7 cellular contexts compared by ENCODE assay signal in genomic region chr4:37889849-37890500, GRCh38. TPM values are rescaled to one million over a fixed set of nuclear protein-coding genes. Genes with fewer than 3 reads are reported as not detected.
DNase-seq lines count a peak whose midpoint lies in the region; TF ChIP-seq lines count a peak whose summit lies in the region.

No MANE protein-coding gene starts in this region.

- intact Hi-C loops in posterior vena cava (cut with DNase I), result loop anchor here (5.0 to 10.0 kb wide), 3 partner anchors 65 to 85 kb away; partner anchors contain the start of gene PGM2 (in 1 of the 2)

- no peaks in the 10 kb centered on the region for H3K36me3 ChIP-seq in HUES64 (ENCODE audit: insufficient read depth, low read length)
- no peaks in the 10 kb centered on the region for H3K36me3 ChIP-seq in skeletal muscle satellite cell (ENCODE audit: insufficient read depth, low read length)

- in situ Hi-C loops in astrocyte of the cerebellum (cut with HindIII; ENCODE audit: low sequenced_read_pairs), result no loop called here

- H3K4me2 ChIP-seq in skeletal muscle satellite cell (ENCODE audit: low read length), result peak overlapping the region; percentile 94

- TF ChIP-seq CTCF in astrocyte of the cerebellum (IDR thresholded peaks at IDR 0.05; ENCODE audit: low read depth, low read length, missing control alignments), result no peak

- H3K4me3 ChIP-seq in HUES64 (ENCODE audit: low read length) (peak overlapping the region; percentile 66), astrocyte of the cerebellum (ENCODE audit: low read depth, low read length) (peak overlapping the region; percentile 55), skeletal muscle satellite cell (ENCODE audit: low read length) (peak overlapping the region; percentile 86)

- H3K27me3 ChIP-seq in HUES64 (ENCODE audit: insufficient read depth, low read length), result peaks cover 76% of the 10 kb centered on the region
- H3K27me3 ChIP-seq in skeletal muscle satellite cell (ENCODE audit: control insufficient read depth, insufficient read depth, low read length), result peaks cover 24% of the 10 kb centered on the region

- H3K4me1 ChIP-seq in HUES64 (ENCODE audit: insufficient read depth, low read length), result peaks cover 5% of the 10 kb centered on the region; the same call in 1 of the 2 replicates
- peaks cover 10% of the 10 kb centered on the region for H3K4me1 ChIP-seq in skeletal muscle satellite cell (ENCODE audit: control insufficient read depth, insufficient read depth, low read length)

- WGBS in HUES64, result 10% methylated on average over 36 of the region's 37 CpGs

- no peak overlapping the region for H3K9ac ChIP-seq in HUES64 (ENCODE audit: low read depth, low read length)
- no peak overlapping the region for H3K9ac ChIP-seq in skeletal muscle satellite cell (ENCODE audit: low read depth, low read length)

- DNase-seq in astrocyte of the cerebellum (ENCODE audit: low read depth), result no peak
- peak; percentile 16 for DNase-seq in iPS-NIHi11 (ENCODE audit: low spot score)
- no peak for DNase-seq in posterior vena cava (ENCODE audit: low spot score)
- DNase-seq in NCI-H2107 treated with DMSO at 0.1 percent for 48 hours (lab: John Stamatoyannopoulos, UW; ENCODE audit: unreplicated experiment), result no peak
- DNase-seq in stimulated activated naive CD4-positive, alpha-beta T cell (lab: John Stamatoyannopoulos, UW), result no peak

- H3K27ac ChIP-seq in HUES64 (ENCODE audit: low read depth, low read length), result no peak overlapping the region

- no peaks in the 10 kb centered on the region for H3K9me3 ChIP-seq in HUES64 (ENCODE audit: insufficient read depth, low read depth, low read length)
- H3K9me3 ChIP-seq in skeletal muscle satellite cell (replicated peaks; ENCODE audit: low read length), result no peaks in the 10 kb centered on the region

RNA-seq across cellular contexts. Expression of gene TBC1D1, which starts 0.9 kb away (rescaled TPM):
- polyA plus RNA-seq in HUES64 (2013, experiment 1 of 2), result 76.8 TPM
- 96.0 TPM for polyA plus RNA-seq in HUES64 (2013, experiment 2 of 2)
- total RNA-seq in skeletal muscle satellite cell (2012; rRNA removed), result 58.3 and 65.9 TPM in 2 replicates
- total RNA-seq in posterior vena cava, result 100 to 1,000 TPM in 1 of 2 donors, 10 to 100 TPM in 1; 94.7 to 152 TPM
